In genomic region chr2:112481528-112482228, GRCh38 we compare ENCODE assay signal across 1 cellular context.
TF ChIP-seq lines count a peak whose summit lies in the region.

TSS of gene TTL (plus strand) at chr2:112482156. CDS start at chr2:112482345, 189 bp downstream.

TF ChIP-seq in K562, 482 proteins besides CTCF, POLR2A, EP300 and RAD21 (continued from another document and continues in another):
- TF ChIP-seq CLOCK (CRISPR knock-in tag; IDR thresholded peaks at IDR 0.05; ENCODE audit: borderline replicate concordance) (no peak), ZNF354B (CRISPR knock-in tag; IDR thresholded peaks at IDR 0.05) (no peak), DNMT1 (IDR thresholded peaks at IDR 0.05) (no peak), CBX2 (IDR thresholded peaks at IDR 0.05; ENCODE audit: insufficient read depth, low read length, poor library complexity, severe bottlenecking) (no peak), BMI1 (IDR thresholded peaks at IDR 0.05; ENCODE audit: low read length) (no peak), MTA2 (IDR thresholded peaks at IDR 0.05; ENCODE audit: low read depth) (no peak), ZBTB5 (IDR thresholded peaks at IDR 0.05) (no peak), POLR2AphosphoS5 (IDR thresholded peaks at IDR 0.05; ENCODE audit: control insufficient read depth, insufficient read depth, low read depth, low read length) (peak; percentile 44; the same call in 1 of the 2 replicates), E2F1 (CRISPR knock-in tag; IDR thresholded peaks at IDR 0.05) (no peak), ILF3 (IDR thresholded peaks at IDR 0.05; ENCODE audit: borderline replicate concordance) (no peak), NFRKB (IDR thresholded peaks at IDR 0.05; ENCODE audit: low read depth) (no peak), SFPQ (IDR thresholded peaks at IDR 0.05; ENCODE audit: low read depth, low read length) (no peak), CHD1 (IDR thresholded peaks at IDR 0.05; ENCODE audit: low read length) (peak; percentile 75), ZNF407 (IDR thresholded peaks at IDR 0.05; ENCODE audit: low read depth) (peak; percentile 83), ZNF174 (CRISPR knock-in tag; IDR thresholded peaks at IDR 0.05) (no peak), DIDO1 (tag; IDR thresholded peaks at IDR 0.05; ENCODE audit: low read depth) (no peak), RBM39 (optimal IDR thresholded peaks at IDR 0.05; ENCODE audit: low read depth, low read length) (no peak), TGIF2 (CRISPR knock-in tag; IDR thresholded peaks at IDR 0.05) (no peak), TAF15 (IDR thresholded peaks at IDR 0.05; ENCODE audit: low read depth, low read length) (no peak), MEF2A (IDR thresholded peaks at IDR 0.05; ENCODE audit: control insufficient read depth, low read depth, low read length) (no peak), MITF (IDR thresholded peaks at IDR 0.05) (no peak), U2AF1 (optimal IDR thresholded peaks at IDR 0.05; ENCODE audit: low read depth, low read length) (no peak), SAFB2 (IDR thresholded peaks at IDR 0.05; ENCODE audit: borderline replicate concordance, low read depth, low read length, severe bottlenecking) (no peak), MBD1 (CRISPR knock-in tag; IDR thresholded peaks at IDR 0.05) (no peak), POLR2G (IDR thresholded peaks at IDR 0.05; ENCODE audit: low read depth, low read length) (peak; percentile 84), NR2C1 (IDR thresholded peaks at IDR 0.05) (no peak), NR2C1 (tag; IDR thresholded peaks at IDR 0.05) (no peak), NCOA2 (IDR thresholded peaks at IDR 0.05; ENCODE audit: partially characterized antibody in 2 of 2) (no peak), CBX3 (IDR thresholded peaks at IDR 0.05; ENCODE audit: borderline replicate concordance in 1 of 2, low read length in 2 of 2) (no peak), GTF3C2 (IDR thresholded peaks at IDR 0.05; ENCODE audit: borderline replicate concordance, extremely low read depth, insufficient read length) (no peak), IRF9 (tag; IDR thresholded peaks at IDR 0.05) (no peak)
